Comparison of ENCODE assay signal across 7 cellular contexts in genomic region chr1:246071561-246071960, GRCh38.
DNase-seq lines count a peak whose midpoint lies in the region; FAIRE-seq and TF ChIP-seq lines count a peak whose summit lies in the region.
"Not testable (repeated sequence)": the region's sequence is repeated elsewhere in the genome, so short reads cannot be mapped to it uniquely, and the experiment has no call there.

No MANE protein-coding gene starts in this region.

- not testable (repeated sequence) for H3K36me3 Mint-ChIP-seq in HFFc6 (ENCODE audit: low read depth); astrocyte (ENCODE audit: low read depth, unreplicated experiment); neural crest cell (ENCODE audit: low read depth)

- not testable (repeated sequence) for H3K9me2 ChIP-seq in DOHH2 (replicated peaks; ENCODE audit: control insufficient read depth, low read length)

- H3K9me3 Mint-ChIP-seq in HFFc6; astrocyte (ENCODE audit: unreplicated experiment); neural crest cell: not testable (repeated sequence)

- not testable (repeated sequence) for H3K9ac ChIP-seq in astrocyte (ENCODE audit: low read length)

- H3K4me1 ChIP-seq in DOHH2 (ENCODE audit: control insufficient read depth, low read length), result peaks cover 12% of the 10 kb centered on the region
- not testable (repeated sequence) for H3K4me1 ChIP-seq in astrocyte (ENCODE audit: insufficient read depth, low read length)

- H3K27me3 ChIP-seq in DOHH2 (ENCODE audit: control insufficient read depth, low read length); astrocyte (ENCODE audit: insufficient read depth, low read length): not testable (repeated sequence)

- H3F3A ChIP-seq in DOHH2 (ENCODE audit: control insufficient read depth, insufficient read depth), result not testable (repeated sequence)

- not testable (repeated sequence) for FAIRE-seq in astrocyte (lab: Jason Lieb, UNC)
- peak; percentile 89 for FAIRE-seq in colon (lab: Jason Lieb, UNC)

- H4K20me1 ChIP-seq in DOHH2 (ENCODE audit: control insufficient read depth, insufficient read depth, low read depth, low read length); astrocyte (ENCODE audit: insufficient read depth, low read length): not testable (repeated sequence)

- H3K9me3 ChIP-seq in DOHH2 (ENCODE audit: control insufficient read depth, insufficient read depth, low read length); astrocyte (ENCODE audit: insufficient read depth, low read depth, low read length): not testable (repeated sequence)

- DNase-seq in HFFc6; astrocyte (ENCODE audit: low read depth); neural crest cell (ENCODE audit: low read depth, low spot score): not testable (repeated sequence)
- peak; percentile 53 for DNase-seq in NCI-H69 (lab: John Stamatoyannopoulos, UW)
- DNase-seq in fibroblast of villous mesenchyme (ENCODE audit: low read depth), result peak; percentile 5

- H3K4me3 ChIP-seq in DOHH2 (ENCODE audit: low read length), result peak overlapping the region; percentile 34
- not testable (repeated sequence) for H3K4me3 ChIP-seq in astrocyte (ENCODE audit: insufficient read depth, low read depth, low read length); fibroblast of villous mesenchyme (ENCODE audit: low read depth, low read length)

- not testable (repeated sequence) for H3K27me3 Mint-ChIP-seq in HFFc6 (ENCODE audit: insufficient read depth); astrocyte (ENCODE audit: low read depth, unreplicated experiment); neural crest cell (ENCODE audit: low read depth)

- H3K27ac Mint-ChIP-seq in HFFc6, result peak overlapping the region; percentile 81
- H3K27ac Mint-ChIP-seq in astrocyte (ENCODE audit: unreplicated experiment), result not testable (repeated sequence)
- H3K27ac Mint-ChIP-seq in neural crest cell (ENCODE audit: unreplicated experiment), result peak overlapping the region; percentile 16

- H3K36me3 ChIP-seq in DOHH2 (ENCODE audit: control insufficient read depth, low read length); astrocyte (ENCODE audit: insufficient read depth, low read length): not testable (repeated sequence)

- H3K4me2 ChIP-seq in DOHH2 (ENCODE audit: low read length) (peak overlapping the region; percentile 42), astrocyte (ENCODE audit: low read length) (peak overlapping the region; percentile 32)

- peak overlapping the region; percentile 42 for H3K4me3 Mint-ChIP-seq in HFFc6
- not testable (repeated sequence) for H3K4me3 Mint-ChIP-seq in astrocyte (ENCODE audit: unreplicated experiment); neural crest cell

- not testable (repeated sequence) for H2AFZ ChIP-seq in astrocyte (ENCODE audit: low read depth, low read length)

- H3K4me1 Mint-ChIP-seq in HFFc6 (ENCODE audit: low read depth), result peaks cover 31% of the 10 kb centered on the region
- peaks cover 36% of the 10 kb centered on the region for H3K4me1 Mint-ChIP-seq in astrocyte (ENCODE audit: low read depth, unreplicated experiment)
- H3K4me1 Mint-ChIP-seq in neural crest cell, result peaks cover 42% of the 10 kb centered on the region

- peak overlapping the region; percentile 50 for H3K27ac ChIP-seq in DOHH2 (ENCODE audit: low read depth, low read length)
- H3K27ac ChIP-seq in astrocyte (ENCODE audit: low read depth, low read length), result not testable (repeated sequence)

- not testable (repeated sequence) for TF ChIP-seq CTCF in DOHH2 (IDR thresholded peaks at IDR 0.05; ENCODE audit: low read depth, low read length, poor library complexity, severe bottlenecking); HFFc6 (IDR thresholded peaks at IDR 0.05); astrocyte (IDR thresholded peaks at IDR 0.05; ENCODE audit: insufficient read depth, low read depth, low read length); fibroblast of villous mesenchyme (IDR thresholded peaks at IDR 0.05; ENCODE audit: insufficient read depth, low read depth, low read length); neural crest cell (conservative IDR thresholded peaks at IDR 0.05)

- H3K79me2 ChIP-seq in DOHH2 (ENCODE audit: control insufficient read depth, low read length); astrocyte (ENCODE audit: insufficient read depth, low read length): not testable (repeated sequence)
